In genomic region chr6:38194589-38194988, GRCh38 we compare ENCODE assay signal across 25 cellular contexts.
DNase-seq lines count a peak whose midpoint lies in the region; ATAC-seq, FAIRE-seq and TF ChIP-seq lines count a peak whose summit lies in the region.
"Had no signal": no experiment of that assay in that cellular context is flagged by ENCODE, and none has a peak within 500 bp of the region (broad histone marks: within the 10 kb centered on the region; RNA-seq: fewer than 3 reads in every experiment).

No MANE protein-coding gene starts in this region.

- TF ChIP-seq RAD21 in H1 (IDR thresholded peaks at IDR 0.05 in 1 of 2, conservative IDR thresholded peaks at IDR 0.05 in 1 of 2; ENCODE audit: low read depth in 2 of 2, low read length in 2 of 2), result no peak

- no peak overlapping the region for H3K9ac ChIP-seq in H1 (replicated peaks in 1 of 4; ENCODE audit: extremely low read depth in 1 of 4, low read depth in 3 of 4, low read length in 3 of 4)
- H3K9ac ChIP-seq: BLaER1 had no signal

- CTCF ChIA-PET in H1 (lab: Charles Lee; ENCODE audit: partially characterized antibody), result interaction anchor here (1.1 to 2.1 kb wide), 4 partner anchors 17 to 376 kb away, joined by 3 to 6 read pairs (median 4); no protein-coding TSS in a partner anchor

- H3K79me2 ChIP-seq in H1 (ENCODE audit: control insufficient read depth in 1 of 2, insufficient read depth in 2 of 2, low read length in 2 of 2), result no peaks in the 10 kb centered on the region

- no peaks in the 10 kb centered on the region for H3K9me3 Mint-ChIP-seq in stimulated activated effector memory CD8-positive, alpha-beta T cell treated with anti-CD3 and anti-CD28 coated beads, Interleukin-12 subunit alpha, Interleukin-12 subunit beta, amount 100 ng/mL, for 72 hours
- H3K9me3 Mint-ChIP-seq: CD14-positive monocyte; CD4-positive, alpha-beta memory T cell; CD4-positive, CD25-positive, alpha-beta regulatory T cell; CD8-positive, alpha-beta memory T cell had no signal

- H3K36me3 Mint-ChIP-seq in stimulated activated effector memory CD8-positive, alpha-beta T cell treated with anti-CD3 and anti-CD28 coated beads, Interleukin-12 subunit alpha, Interleukin-12 subunit beta, amount 100 ng/mL, for 72 hours, result peaks cover 7% of the 10 kb centered on the region

- H3K9me3 ChIP-seq in H1 (ENCODE audit: insufficient read depth in 2 of 2, low read depth in 1 of 2, low read length in 1 of 2), result no peaks in the 10 kb centered on the region
- H3K9me3 ChIP-seq: A549, BE2C, BLaER1 had no signal

- no peak overlapping the region for H2BK20ac ChIP-seq in H1 (ENCODE audit: low read length)

- no peak for ATAC-seq in stimulated activated effector memory CD8-positive, alpha-beta T cell treated with anti-CD3 and anti-CD28 coated beads, Interleukin-12 subunit alpha, Interleukin-12 subunit beta, amount 100 ng/mL, for 72 hours
- ATAC-seq: A549, GM12878 had no signal

- H3K4ac ChIP-seq in H1 (replicated peaks; ENCODE audit: insufficient read length, low read depth, low read length), result no peak overlapping the region

- no peaks in the 10 kb centered on the region for H3K36me3 ChIP-seq in H1 (ENCODE audit: control insufficient read depth in 2 of 4, insufficient read depth in 4 of 4, low read length in 3 of 4)
- H3K36me3 ChIP-seq: BE2C, BLaER1 had no signal

- H3K4me3 Mint-ChIP-seq in stimulated activated effector memory CD8-positive, alpha-beta T cell treated with anti-CD3 and anti-CD28 coated beads, Interleukin-12 subunit alpha, Interleukin-12 subunit beta, amount 100 ng/mL, for 72 hours, result no peak overlapping the region
- H3K4me3 Mint-ChIP-seq: CD14-positive monocyte; CD4-positive, alpha-beta memory T cell; CD4-positive, CD25-positive, alpha-beta regulatory T cell; CD8-positive, alpha-beta memory T cell had no signal

- no peak overlapping the region for H2AK5ac ChIP-seq in H1 (ENCODE audit: low read depth, low read length)

- H3K4me1 Mint-ChIP-seq in stimulated activated effector memory CD8-positive, alpha-beta T cell treated with anti-CD3 and anti-CD28 coated beads, Interleukin-12 subunit alpha, Interleukin-12 subunit beta, amount 100 ng/mL, for 72 hours, result no peaks in the 10 kb centered on the region
- H3K4me1 Mint-ChIP-seq: CD14-positive monocyte; CD8-positive, alpha-beta memory T cell had no signal

- peak overlapping the region; percentile 1 for H4K91ac ChIP-seq in H1 (replicated peaks; ENCODE audit: insufficient read length, low read length)

- H4K5ac ChIP-seq in H1 (ENCODE audit: insufficient read length, low read depth, low read length), result no peak overlapping the region

- H3K4me2 ChIP-seq in H1 (ENCODE audit: insufficient read depth in 1 of 2, low read depth in 2 of 2, low read length in 2 of 2), result no peak overlapping the region
- H3K4me2 ChIP-seq: A549, BLaER1 had no signal

- DNase-seq in activated CD8-positive, alpha-beta memory T cell treated with anti-CD3 and anti-CD28 coated beads for 24 hours, result peak; percentile 48
- no peak for DNase-seq in activated CD8-positive, alpha-beta memory T cell treated with anti-CD3 and anti-CD28 coated beads, Interleukin-2, amount 50 U/mL, for 48 hours
- peak in 1 of 2 experiments; percentile 43 for DNase-seq in H1 (ENCODE audit: low read depth in 1 of 2, low spot score in 2 of 2)
- DNase-seq in stimulated activated effector memory CD8-positive, alpha-beta T cell treated with anti-CD3 and anti-CD28 coated beads, Interleukin-12 subunit alpha, Interleukin-12 subunit beta, amount 100 ng/mL, for 72 hours (ENCODE audit: low spot score in 2 of 2), result no peak
- DNase-seq in AML-193 (lab: John Stamatoyannopoulos, UW), result no peak
- DNase-seq in activated CD4-positive, CD25-positive, alpha-beta regulatory T cell treated with anti-CD3 and anti-CD28 coated beads, Interleukin-2, amount 50 U/mL, for 72 hours, result no peak
- DNase-seq: BE2C; C1 segment of cervical spinal cord; CD4-positive, alpha-beta memory T cell; CD4-positive, CD25-positive, alpha-beta regulatory T cell; CD8-positive, alpha-beta memory T cell; DMS 273 treated with DMSO at 0.1 percent for 48 hours; DMS53; DMS79; DND-41; EL; GDM1 had no signal

- no peak overlapping the region for H4K8ac ChIP-seq in H1 (ENCODE audit: extremely low read depth, insufficient read depth, low read length)

- no peak for TF ChIP-seq EP300 in H1 (IDR thresholded peaks at IDR 0.05; ENCODE audit: borderline replicate concordance in 1 of 2, low read depth in 2 of 2, low read length in 2 of 2)

- H3K18ac ChIP-seq in H1 (ENCODE audit: extremely low read depth, low read length), result 0 out of 2 replicates have a peak overlapping the region, but pooled peaks have one; percentile 52

- H2BK12ac ChIP-seq in H1 (ENCODE audit: low read depth, low read length), result no peak overlapping the region

- H4K20me1 ChIP-seq in H1 (replicated peaks in 1 of 2; ENCODE audit: control insufficient read depth in 1 of 2, insufficient read depth in 2 of 2, low read length in 2 of 2), result no peaks in the 10 kb centered on the region
- H4K20me1 ChIP-seq: BLaER1 had no signal

- peak overlapping the region; percentile 41; the same call in 1 of the 2 replicates for H3K27ac ChIP-seq in VCaP
- H3K27ac ChIP-seq in H1 (ENCODE audit: low read depth, low read length), result no peak overlapping the region
- H3K27ac ChIP-seq: 22Rv1, A549, BLaER1 had no signal

- no peak overlapping the region for H2BK5ac ChIP-seq in H1 (ENCODE audit: low read depth, low read length)

- no peak for FAIRE-seq in H1 (lab: Jason Lieb, UNC)
- FAIRE-seq: A549, GM12892, GM18507 had no signal

- TF ChIP-seq CTCF in VCaP (conservative IDR thresholded peaks at IDR 0.05), result no peak
- TF ChIP-seq CTCF in H1 (IDR thresholded peaks at IDR 0.05; ENCODE audit: control extremely low read depth in 1 of 3, insufficient read depth in 1 of 3, low read depth in 1 of 3, low read length in 3 of 3), result no peak

- no peaks in the 10 kb centered on the region for H3K27me3 ChIP-seq in H1 (replicated peaks in 1 of 4; ENCODE audit: control insufficient read depth in 3 of 4, extremely low read depth in 1 of 4, insufficient read depth in 3 of 4, low read length in 3 of 4)
- H3K27me3 ChIP-seq: BE2C, BLaER1 had no signal

- no peak overlapping the region for H2BK120ac ChIP-seq in H1 (replicated peaks; ENCODE audit: low read depth, low read length)

- peak overlapping the region; percentile 14 for H3K27ac Mint-ChIP-seq in stimulated activated effector memory CD8-positive, alpha-beta T cell treated with anti-CD3 and anti-CD28 coated beads, Interleukin-12 subunit alpha, Interleukin-12 subunit beta, amount 100 ng/mL, for 72 hours
- H3K27ac Mint-ChIP-seq: CD4-positive, alpha-beta memory T cell; CD4-positive, CD25-positive, alpha-beta regulatory T cell had no signal

- no peak overlapping the region for H2BK15ac ChIP-seq in H1 (ENCODE audit: low read length)

- no peak overlapping the region for H3K4me3 ChIP-seq in H1 (ENCODE audit: extremely low read depth in 1 of 4, insufficient read depth in 2 of 4, low read depth in 3 of 4, low read length in 4 of 4)
- H3K4me3 ChIP-seq: A549, BLaER1, GM12878 had no signal

- POLR2A ChIA-PET in H1 (lab: Charles Lee; ENCODE audit: partially characterized antibody), result no interaction called here

- H3K14ac ChIP-seq in H1 (ENCODE audit: insufficient read length), result no peak overlapping the region

- no peak for TF ChIP-seq POLR2A in H1 (IDR thresholded peaks at IDR 0.05; ENCODE audit: control extremely low read depth in 1 of 2, low read depth in 2 of 2, low read length in 2 of 2)

- no peaks in the 10 kb centered on the region for H3K79me1 ChIP-seq in H1 (ENCODE audit: low read depth, low read length)

- H2AFZ ChIP-seq in H1 (ENCODE audit: low read length), result no peak overlapping the region

- H3K4me1 ChIP-seq in H1 (replicated peaks in 1 of 4; ENCODE audit: control insufficient read depth in 3 of 4, insufficient read depth in 4 of 4, low read length in 3 of 4), result peaks cover 6 to 20% (median 15%) of the 10 kb centered on the region in 4 experiments
- H3K4me1 ChIP-seq: A549, BE2C, BLaER1 had no signal

- no peak overlapping the region for H3K23ac ChIP-seq in H1 (ENCODE audit: insufficient read length)

- WGBS in H1 (ENCODE audit: extremely low coverage in 1 of 2, insufficient coverage in 1 of 2, insufficient read length in 1 of 2, insufficient replicate concordance in 2 of 2, low coverage in 1 of 2, low lambda C conversion rate in 2 of 2, missing lambda C conversion rate in 1 of 2), 2 experiments, result 89% methylated on average over 7 of the region's 7 CpGs; no CpG with 5 or more reads in 1 of the 2 experiments

- no peaks in the 10 kb centered on the region for H3K23me2 ChIP-seq in H1 (ENCODE audit: low read depth, low read length)

- no peak overlapping the region for H3K56ac ChIP-seq in H1 (replicated peaks; ENCODE audit: insufficient read length, low read depth, low read length)

TF ChIP-seq in H1, 55 proteins besides CTCF, POLR2A, EP300 and RAD21 (continues in another document):
- no peak for TF ChIP-seq FOSL1 (IDR thresholded peaks at IDR 0.05; ENCODE audit: insufficient read depth, low read depth, low read length)
- TF ChIP-seq CHD2 (IDR thresholded peaks at IDR 0.05; ENCODE audit: low read length), result no peak
- no peak for TF ChIP-seq NANOG (IDR thresholded peaks at IDR 0.05; ENCODE audit: insufficient read depth, low read depth, low read length, poor library complexity, severe bottlenecking)
- no peak for TF ChIP-seq SAP30 (IDR thresholded peaks at IDR 0.05; ENCODE audit: insufficient read depth, insufficient replicate concordance, low read length)
- no peak for TF ChIP-seq HDAC6 (IDR thresholded peaks at IDR 0.05; ENCODE audit: low read depth, low read length)
- no peak for TF ChIP-seq EZH2 (IDR thresholded peaks at IDR 0.05; ENCODE audit: low read depth, low read length, severe bottlenecking)
- TF ChIP-seq RNF2 (IDR thresholded peaks at IDR 0.05; ENCODE audit: borderline replicate concordance, low read depth, low read length, missing control alignments, poor library complexity, severe bottlenecking), result no peak
- TF ChIP-seq YY1 (IDR thresholded peaks at IDR 0.05; ENCODE audit: low read depth, low read length), result no peak
- no peak for TF ChIP-seq PHF8 (conservative IDR thresholded peaks at IDR 0.05; ENCODE audit: low read depth, low read length)
- no peak for TF ChIP-seq POU5F1 (IDR thresholded peaks at IDR 0.05; ENCODE audit: low read depth, low read length)
- TF ChIP-seq TAF7 (optimal IDR thresholded peaks at IDR 0.05; ENCODE audit: borderline replicate concordance, low read depth, low read length), result no peak
- no peak for TF ChIP-seq BRCA1 (IDR thresholded peaks at IDR 0.05; ENCODE audit: low read depth, low read length)
- no peak for TF ChIP-seq TEAD4 (IDR thresholded peaks at IDR 0.05; ENCODE audit: low read depth, low read length)
- TF ChIP-seq, protein P1, sequence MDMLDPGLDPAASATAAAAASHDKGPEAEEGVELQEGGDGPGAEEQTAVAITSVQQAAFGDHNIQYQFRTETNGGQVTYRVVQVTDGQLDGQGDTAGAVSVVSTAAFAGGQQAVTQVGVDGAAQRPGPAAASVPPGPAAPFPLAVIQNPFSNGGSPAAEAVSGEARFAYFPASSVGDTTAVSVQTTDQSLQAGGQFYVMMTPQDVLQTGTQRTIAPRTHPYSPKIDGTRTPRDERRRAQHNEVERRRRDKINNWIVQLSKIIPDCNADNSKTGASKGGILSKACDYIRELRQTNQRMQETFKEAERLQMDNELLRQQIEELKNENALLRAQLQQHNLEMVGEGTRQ (IDR thresholded peaks at IDR 0.05; ENCODE audit: low read length), result no peak
